In the genomic region with DNA sequence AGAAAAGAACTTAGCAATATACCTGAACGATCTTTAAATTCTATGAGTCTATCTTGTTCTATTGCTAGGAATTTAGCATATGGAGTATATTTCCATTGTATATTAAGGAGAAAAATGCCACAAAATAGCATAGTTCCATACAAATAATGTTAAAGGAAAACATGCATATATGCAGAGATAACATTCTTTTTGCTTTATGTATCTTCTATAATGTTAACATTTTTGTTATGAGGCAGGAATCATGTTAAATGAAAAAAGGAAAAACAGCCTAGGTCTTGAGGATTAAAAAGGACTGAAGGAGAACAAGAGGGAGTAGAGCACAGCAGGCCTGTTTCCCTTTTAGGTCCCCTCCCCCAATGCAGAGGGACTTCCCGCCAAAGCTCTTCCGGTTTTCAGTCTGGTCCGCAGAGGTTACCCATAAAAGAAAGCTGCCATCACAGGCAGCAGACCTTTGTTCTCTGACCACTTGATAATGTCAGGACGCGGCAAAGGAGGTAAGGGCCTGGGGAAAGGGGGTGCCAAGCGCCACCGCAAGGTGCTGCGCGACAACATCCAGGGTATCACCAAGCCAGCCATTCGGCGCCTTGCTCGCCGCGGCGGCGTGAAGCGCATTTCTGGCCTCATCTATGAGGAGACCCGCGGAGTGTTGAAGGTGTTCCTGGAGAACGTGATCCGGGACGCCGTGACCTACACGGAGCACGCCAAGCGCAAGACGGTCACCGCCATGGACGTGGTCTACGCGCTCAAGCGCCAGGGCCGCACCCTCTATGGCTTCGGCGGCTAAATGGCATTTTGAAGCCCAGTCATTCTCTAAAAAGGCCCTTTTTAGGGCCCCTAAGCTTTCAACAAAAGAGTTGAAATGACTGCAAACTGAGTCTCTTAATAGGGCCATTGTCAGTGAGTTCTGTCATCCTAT, we compare ENCODE assay signal across 1 cellular context.
A peak's percentile ranks its signal among the peaks of the same experiment; 100 is the strongest.
TF ChIP-seq lines count a peak whose summit lies in the region.

No MANE protein-coding gene starts in this region.

TF ChIP-seq in K562, 482 proteins besides CTCF, POLR2A, EP300 and RAD21 (continued from another document):
- TF ChIP-seq HNRNPK (IDR thresholded peaks at IDR 0.05; ENCODE audit: low read depth, low read length, poor library complexity, severe bottlenecking) (no peak), GTF2A2 (tag; IDR thresholded peaks at IDR 0.05) (peak; percentile 72; the same call in 1 of the 2 replicates), POLR2AphosphoS2 (IDR thresholded peaks at IDR 0.05; ENCODE audit: low read length) (peak; percentile 95), SPI1 (IDR thresholded peaks at IDR 0.05; ENCODE audit: borderline replicate concordance, low read depth, low read length) (peak; percentile 84), CSDE1 (IDR thresholded peaks at IDR 0.05) (no peak), ELK3 (CRISPR knock-in tag; IDR thresholded peaks at IDR 0.05) (no peak), RBM25 (IDR thresholded peaks at IDR 0.05; ENCODE audit: low read depth, low read length, severe bottlenecking) (no peak), ELF1 (tag; IDR thresholded peaks at IDR 0.05) (peak; percentile 91), SFPQ (IDR thresholded peaks at IDR 0.05; ENCODE audit: low read depth, low read length) (no peak)
- TF ChIP-seq, protein P1, sequence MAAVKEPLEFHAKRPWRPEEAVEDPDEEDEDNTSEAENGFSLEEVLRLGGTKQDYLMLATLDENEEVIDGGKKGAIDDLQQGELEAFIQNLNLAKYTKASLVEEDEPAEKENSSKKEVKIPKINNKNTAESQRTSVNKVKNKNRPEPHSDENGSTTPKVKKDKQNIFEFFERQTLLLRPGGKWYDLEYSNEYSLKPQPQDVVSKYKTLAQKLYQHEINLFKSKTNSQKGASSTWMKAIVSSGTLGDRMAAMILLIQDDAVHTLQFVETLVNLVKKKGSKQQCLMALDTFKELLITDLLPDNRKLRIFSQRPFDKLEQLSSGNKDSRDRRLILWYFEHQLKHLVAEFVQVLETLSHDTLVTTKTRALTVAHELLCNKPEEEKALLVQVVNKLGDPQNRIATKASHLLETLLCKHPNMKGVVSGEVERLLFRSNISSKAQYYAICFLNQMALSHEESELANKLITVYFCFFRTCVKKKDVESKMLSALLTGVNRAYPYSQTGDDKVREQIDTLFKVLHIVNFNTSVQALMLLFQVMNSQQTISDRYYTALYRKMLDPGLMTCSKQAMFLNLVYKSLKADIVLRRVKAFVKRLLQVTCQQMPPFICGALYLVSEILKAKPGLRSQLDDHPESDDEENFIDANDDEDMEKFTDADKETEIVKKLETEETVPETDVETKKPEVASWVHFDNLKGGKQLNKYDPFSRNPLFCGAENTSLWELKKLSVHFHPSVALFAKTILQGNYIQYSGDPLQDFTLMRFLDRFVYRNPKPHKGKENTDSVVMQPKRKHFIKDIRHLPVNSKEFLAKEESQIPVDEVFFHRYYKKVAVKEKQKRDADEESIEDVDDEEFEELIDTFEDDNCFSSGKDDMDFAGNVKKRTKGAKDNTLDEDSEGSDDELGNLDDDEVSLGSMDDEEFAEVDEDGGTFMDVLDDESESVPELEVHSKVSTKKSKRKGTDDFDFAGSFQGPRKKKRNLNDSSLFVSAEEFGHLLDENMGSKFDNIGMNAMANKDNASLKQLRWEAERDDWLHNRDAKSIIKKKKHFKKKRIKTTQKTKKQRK (IDR thresholded peaks at IDR 0.05; ENCODE audit: borderline replicate concordance, low read depth, low read length), result no peak
- TF ChIP-seq, protein P2, sequence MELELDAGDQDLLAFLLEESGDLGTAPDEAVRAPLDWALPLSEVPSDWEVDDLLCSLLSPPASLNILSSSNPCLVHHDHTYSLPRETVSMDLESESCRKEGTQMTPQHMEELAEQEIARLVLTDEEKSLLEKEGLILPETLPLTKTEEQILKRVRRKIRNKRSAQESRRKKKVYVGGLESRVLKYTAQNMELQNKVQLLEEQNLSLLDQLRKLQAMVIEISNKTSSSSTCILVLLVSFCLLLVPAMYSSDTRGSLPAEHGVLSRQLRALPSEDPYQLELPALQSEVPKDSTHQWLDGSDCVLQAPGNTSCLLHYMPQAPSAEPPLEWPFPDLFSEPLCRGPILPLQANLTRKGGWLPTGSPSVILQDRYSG (tag; conservative IDR thresholded peaks at IDR 0.05; ENCODE audit: low read depth), result no peak
